Comparison of ENCODE assay signal across 7 cellular contexts in the genomic region with DNA sequence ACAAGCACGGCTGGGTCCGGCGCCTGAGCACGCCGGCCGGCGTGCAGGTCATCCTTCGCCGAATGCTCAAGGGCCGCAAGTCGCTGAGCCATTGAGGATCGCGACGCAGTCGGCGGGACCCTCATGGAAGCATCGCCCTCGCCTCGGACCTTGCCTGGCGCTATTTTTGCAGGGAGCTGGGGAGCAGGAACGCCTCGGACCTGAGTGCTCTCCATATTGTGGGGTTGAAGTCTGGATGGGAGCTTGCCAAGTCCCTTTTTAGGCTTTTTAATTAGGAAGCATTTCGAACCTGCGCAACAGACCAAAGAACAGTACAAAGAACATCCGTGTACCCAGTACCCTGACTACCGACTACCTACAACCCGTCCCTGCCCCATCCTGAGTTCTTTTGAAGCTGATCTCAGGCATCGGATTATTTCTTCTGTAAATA. TPM values are rescaled to one million over a fixed set of nuclear protein-coding genes. Genes with fewer than 3 reads are reported as not detected.
DNase-seq lines count a peak whose midpoint lies in the region; ATAC-seq and TF ChIP-seq lines count a peak whose summit lies in the region.

No MANE protein-coding gene starts in this region.

- peaks cover 3% of the 10 kb centered on the region for H3K4me1 ChIP-seq in HEK293 (ENCODE audit: control insufficient read depth, insufficient read depth, low read length)
- H3K4me1 ChIP-seq in RWPE2 (ENCODE audit: insufficient read depth, poor library complexity, severe bottlenecking), result peaks cover 3% of the 10 kb centered on the region
- H3K4me1 ChIP-seq in sigmoid colon, result peaks cover 0 to 75% (median 69%) of the 10 kb centered on the region in 4 donors

- peak overlapping the region; percentile 76; the same call in 1 of the 2 replicates for H3K27ac ChIP-seq in HEK293 (ENCODE audit: extremely low read depth, low read depth, low read length)
- peak overlapping the region; percentile 73 for H3K27ac ChIP-seq in RWPE2 (ENCODE audit: poor library complexity, severe bottlenecking)
- peak overlapping the region; percentile 92 to 97 (median 94) for H3K27ac ChIP-seq in sigmoid colon

- no peaks in the 10 kb centered on the region for H3K9me3 ChIP-seq in HEK293 (ENCODE audit: control insufficient read depth, insufficient read depth, low read depth, low read length)
- no peaks in the 10 kb centered on the region for H3K9me3 ChIP-seq in RWPE2 (ENCODE audit: severe bottlenecking)
- no peaks in the 10 kb centered on the region for H3K9me3 ChIP-seq in sigmoid colon

- no peak for TF ChIP-seq POLR2A in sigmoid colon (IDR thresholded peaks at IDR 0.05)

- TF ChIP-seq CTCF in HEK293 (tag by site-specific recombination; IDR thresholded peaks at IDR 0.05) (no peak), RWPE2 (IDR thresholded peaks at IDR 0.05; ENCODE audit: poor library complexity, severe bottlenecking) (no peak), fibroblast of pulmonary artery (IDR thresholded peaks at IDR 0.05; ENCODE audit: low read length, missing control alignments) (no peak), sigmoid colon (IDR thresholded peaks at IDR 0.05) (no peak)

- CTCF ChIA-PET in HEK293 (lab: Yijun Ruan, JAX), result interaction anchor here (0.7 to 1.3 kb wide), 5 partner anchors 15 to 101 kb away, joined by 3 to 6 read pairs (median 4); no protein-coding TSS in a partner anchor

- ATAC-seq in RWPE2 (ENCODE audit: low read depth) (no peak), GM18870 (IDR thresholded peaks at IDR 0.05; ENCODE audit: unreplicated experiment) (no peak), HG03097 (IDR thresholded peaks at IDR 0.05; ENCODE audit: low FRiP score, unreplicated experiment) (no peak), HG03565 (IDR thresholded peaks at IDR 0.05; ENCODE audit: unreplicated experiment) (no peak)

- intact Hi-C loops in sigmoid colon (cut with DNase I), result loop anchor here (5.0 kb wide), 1 partner anchor 59 kb away; the partner anchor contains the start of gene NR2F6

- H3K27me3 ChIP-seq in RWPE2 (ENCODE audit: insufficient read depth, poor library complexity, severe bottlenecking), result no peaks in the 10 kb centered on the region
- no peaks in the 10 kb centered on the region for H3K27me3 ChIP-seq in sigmoid colon

- DNase-seq in RWPE2 (ENCODE audit: low spot score) (no peak), fibroblast of pulmonary artery (ENCODE audit: low read depth) (no peak), sigmoid colon (no peak)

- TF ChIP-seq EP300 in sigmoid colon (IDR thresholded peaks at IDR 0.05), result no peak

- peaks cover 0 to 5% of the 10 kb centered on the region in 2 experiments; a peak in 1 of 3 replicates for H3K36me3 ChIP-seq in HEK293 (ENCODE audit: control insufficient read depth in 2 of 2, insufficient read depth in 1 of 2, low read length in 2 of 2)
- 0 out of 2 replicates have a peak, but pooled peaks cover 3% of the 10 kb centered on the region for H3K36me3 ChIP-seq in RWPE2 (ENCODE audit: low read depth)
- peaks cover 0 to under 1% (median 0%) of the 10 kb centered on the region in 4 donors for H3K36me3 ChIP-seq in sigmoid colon

- H3K4me3 ChIP-seq in HEK293 (ENCODE audit: low read depth, low read length) (peak overlapping the region; percentile 83), RWPE2 (ENCODE audit: severe bottlenecking) (peak overlapping the region; percentile 79), fibroblast of pulmonary artery (replicated peaks; ENCODE audit: low read depth, low read length) (peak overlapping the region; percentile 82), sigmoid colon (peak overlapping the region; percentile 67 to 78 (median 72))

- WGBS in sigmoid colon, 2 donors, result 2 to 7% methylated on average over 28 of the region's 28 CpGs

- POLR2A ChIA-PET in HEK293 (lab: Yijun Ruan, JAX), result interaction anchor here (0.7 to 2.8 kb wide), 6 partner anchors 11 to 182 kb away, joined by 3 to 22 read pairs (median 8); partner anchors contain the start of genes ANO8, BABAM1 and USE1

TF ChIP-seq in HEK293, 187 proteins besides CTCF, POLR2A, EP300 and RAD21:
- TF ChIP-seq TCF7L2 (IDR thresholded peaks at IDR 0.05; ENCODE audit: borderline replicate concordance, low read depth, low read length) (0 out of 2 replicates have a peak, but pooled peaks have one; percentile 49), ZFP69B (tag by site-specific recombination; IDR thresholded peaks at IDR 0.05) (no peak), ZNF580 (tag by site-specific recombination; IDR thresholded peaks at IDR 0.05) (no peak), ZNF548 (tag by site-specific recombination; IDR thresholded peaks at IDR 0.05) (no peak), ZNF10 (tag by site-specific recombination; IDR thresholded peaks at IDR 0.05) (peak; percentile 57), ZNF473 (tag by site-specific recombination; IDR thresholded peaks at IDR 0.05) (no peak), ZBTB20 (tag by site-specific recombination; IDR thresholded peaks at IDR 0.05) (peak; percentile 39; the same call in 1 of the 2 replicates), BCL11A (tag by site-specific recombination; IDR thresholded peaks at IDR 0.05; ENCODE audit: low read depth) (0 out of 2 replicates have a peak, but pooled peaks have one; percentile 10), ZNF37A (tag by site-specific recombination; IDR thresholded peaks at IDR 0.05) (no peak), SP3 (tag by site-specific recombination; IDR thresholded peaks at IDR 0.05) (no peak), REPIN1 (tag by site-specific recombination; IDR thresholded peaks at IDR 0.05; ENCODE audit: low read depth) (no peak), KLF1 (tag by site-specific recombination; IDR thresholded peaks at IDR 0.05) (no peak; the same call in 1 of the 2 replicates), PRDM1 (tag by site-specific recombination; IDR thresholded peaks at IDR 0.05) (no peak), ZNF157 (tag by site-specific recombination; IDR thresholded peaks at IDR 0.05) (no peak), ZNF704 (tag by site-specific recombination; IDR thresholded peaks at IDR 0.05) (peak; percentile 90; the same call in 1 of the 2 replicates)

RNA-seq across cellular contexts. Expression of gene MRPL34, which starts 0.6 kb away (rescaled TPM):
- 100 to 1,000 TPM; 174 to 390 (median 267) TPM for total RNA-seq in sigmoid colon
- polyA plus RNA-seq in sigmoid colon, result 100 to 1,000 TPM; 217 to 476 (median 275) TPM

RNA-seq across cellular contexts. Expression of gene DDA1, which starts 3.1 kb away (rescaled TPM):
- total RNA-seq in sigmoid colon, result 10 to 100 TPM in 2 of 4 donors, 1 to 10 TPM in 2; 6.1 to 10.3 (median 8.7) TPM
- 100 to 1,000 TPM in 1 of 3 donors, 10 to 100 TPM in 2; 57.1 to 101 (median 82.6) TPM for polyA plus RNA-seq in sigmoid colon

RNA-seq across cellular contexts. Expression of gene ABHD8, which starts 3.1 kb away (rescaled TPM):
- total RNA-seq in sigmoid colon, result 10 to 100 TPM; 15.5 to 21.9 (median 18.8) TPM
- polyA plus RNA-seq in sigmoid colon, result 1 to 10 TPM; 4.2 to 9.0 (median 7.4) TPM

RNA-seq across cellular contexts. Expression of gene ANKLE1, which starts 24.6 kb away (rescaled TPM):
- 1 to 10 TPM in 1 of 4 donors, under 1 TPM in 3; 0.49 to 1.1 (median 0.63) TPM for total RNA-seq in sigmoid colon
- polyA plus RNA-seq in sigmoid colon, result 1 to 10 TPM in 1 of 3 donors, not detected in 2; 1.3 TPM

RNA-seq across cellular contexts. Expression of gene ANO8, which starts 28.4 kb away (rescaled TPM):
- total RNA-seq in sigmoid colon, result 10 to 100 TPM in 1 of 4 donors, 1 to 10 TPM in 3; 2.0 to 10.5 (median 2.7) TPM
- polyA plus RNA-seq in sigmoid colon, result 1 to 10 TPM in 2 of 3 donors, under 1 TPM in 1; 0.46 to 5.4 (median 1.2) TPM
